27 cellular contexts compared by ENCODE assay signal in genomic region chr9:72213906-72214305, GRCh38.
"Had no signal": no experiment of that assay in that cellular context is flagged by ENCODE, and none has a peak within 500 bp of the region (broad histone marks: within the 10 kb centered on the region; RNA-seq: fewer than 3 reads in every experiment).

No MANE protein-coding gene starts in this region.

- H3K4me1 Mint-ChIP-seq: mesothelial cell of epicardium; naive B cell; neural crest cell; stimulated activated effector memory CD8-positive, alpha-beta T cell treated with anti-CD3 and anti-CD28 coated beads, Interleukin-12 subunit alpha, Interleukin-12 subunit beta, amount 100 ng/mL, for 72 hours had no signal

- H3K27ac Mint-ChIP-seq: effector memory CD8-positive, alpha-beta T cell; mesothelial cell of epicardium; naive B cell; natural killer cell treated with Interleukin-12 subunit alpha and Interleukin-12 subunit beta and Interleukin-15 and Interleukin-18, amount 100 ng/mL, for 72 hours; progenitor cell of endocrine pancreas; stimulated activated effector memory CD8-positive, alpha-beta T cell treated with anti-CD3 and anti-CD28 coated beads, Interleukin-12 subunit alpha, Interleukin-12 subunit beta, amount 100 ng/mL, for 72 hours had no signal

- DNase-seq: effector memory CD8-positive, alpha-beta T cell; esophagus squamous epithelium; foreskin melanocyte; glutamatergic neuron; heart right ventricle; hippocampal formation; left colon; left ventricle myocardium superior; mesenchymal stem cell; mucosa of descending colon; naive B cell; pancreas; stimulated activated CD4-positive, alpha-beta T cell treated with anti-CD3 and anti-CD28 coated beads, Interleukin-2, amount 100 ng/mL, for 24 hours; stimulated activated CD4-positive, alpha-beta T cell treated with anti-CD3 and anti-CD28 coated beads, Interleukin-4, amount 100 ng/mL, for 24 hours; stimulated activated naive CD4-positive, alpha-beta T cell treated with Interleukin-2 at 50 U/mL for 16 hours; stomach; thyroid gland; upper lobe of left lung had no signal

- H3K27ac ChIP-seq: coronary artery, esophagus squamous epithelium, heart right ventricle, neutrophil, pancreas, stomach, thyroid gland, upper lobe of left lung had no signal

- H3K36me3 ChIP-seq: esophagus squamous epithelium, heart right ventricle, neutrophil, pancreas, stomach, thyroid gland, upper lobe of left lung had no signal

- H3K4me1 ChIP-seq: heart right ventricle, pancreas, thyroid gland, upper lobe of left lung had no signal

- H3K9me3 ChIP-seq: esophagus squamous epithelium, heart right ventricle, mucosa of descending colon, neutrophil, pancreas, stomach, thyroid gland, upper lobe of left lung had no signal

- H3K36me3 Mint-ChIP-seq: mesothelial cell of epicardium; naive B cell; natural killer cell treated with Interleukin-12 subunit alpha and Interleukin-12 subunit beta and Interleukin-15 and Interleukin-18, amount 100 ng/mL, for 72 hours; stimulated activated effector memory CD8-positive, alpha-beta T cell treated with anti-CD3 and anti-CD28 coated beads, Interleukin-12 subunit alpha, Interleukin-12 subunit beta, amount 100 ng/mL, for 72 hours had no signal

- H3K9me3 Mint-ChIP-seq: effector memory CD8-positive, alpha-beta T cell; mesothelial cell of epicardium; natural killer cell treated with Interleukin-12 subunit alpha and Interleukin-12 subunit beta and Interleukin-15 and Interleukin-18, amount 100 ng/mL, for 72 hours; neural crest cell; stimulated activated effector memory CD8-positive, alpha-beta T cell treated with anti-CD3 and anti-CD28 coated beads, Interleukin-12 subunit alpha, Interleukin-12 subunit beta, amount 100 ng/mL, for 72 hours had no signal

- H3K4me3 ChIP-seq: coronary artery, esophagus squamous epithelium, heart right ventricle, lung, mucosa of descending colon, pancreas, stomach, thyroid gland, upper lobe of left lung had no signal

- H3K27me3 ChIP-seq: esophagus squamous epithelium, thyroid gland, upper lobe of left lung had no signal

- H3K4me3 Mint-ChIP-seq: effector memory CD8-positive, alpha-beta T cell; mesothelial cell of epicardium; naive B cell; natural killer cell treated with Interleukin-12 subunit alpha and Interleukin-12 subunit beta and Interleukin-15 and Interleukin-18, amount 100 ng/mL, for 72 hours; neural crest cell; stimulated activated effector memory CD8-positive, alpha-beta T cell treated with anti-CD3 and anti-CD28 coated beads, Interleukin-12 subunit alpha, Interleukin-12 subunit beta, amount 100 ng/mL, for 72 hours had no signal

- H3K27me3 Mint-ChIP-seq: progenitor cell of endocrine pancreas had no signal

- ATAC-seq: effector memory CD8-positive, alpha-beta T cell; heart right ventricle; left colon; left ventricle myocardium superior; mucosa of descending colon; natural killer cell treated with Interleukin-12 subunit alpha and Interleukin-12 subunit beta and Interleukin-15 and Interleukin-18, amount 100 ng/mL, for 72 hours; sciatic nerve; stimulated activated effector memory CD8-positive, alpha-beta T cell treated with anti-CD3 and anti-CD28 coated beads, Interleukin-12 subunit alpha, Interleukin-12 subunit beta, amount 100 ng/mL, for 72 hours had no signal
